Comparison of ENCODE assay signal across 8 cellular contexts in the genomic region with DNA sequence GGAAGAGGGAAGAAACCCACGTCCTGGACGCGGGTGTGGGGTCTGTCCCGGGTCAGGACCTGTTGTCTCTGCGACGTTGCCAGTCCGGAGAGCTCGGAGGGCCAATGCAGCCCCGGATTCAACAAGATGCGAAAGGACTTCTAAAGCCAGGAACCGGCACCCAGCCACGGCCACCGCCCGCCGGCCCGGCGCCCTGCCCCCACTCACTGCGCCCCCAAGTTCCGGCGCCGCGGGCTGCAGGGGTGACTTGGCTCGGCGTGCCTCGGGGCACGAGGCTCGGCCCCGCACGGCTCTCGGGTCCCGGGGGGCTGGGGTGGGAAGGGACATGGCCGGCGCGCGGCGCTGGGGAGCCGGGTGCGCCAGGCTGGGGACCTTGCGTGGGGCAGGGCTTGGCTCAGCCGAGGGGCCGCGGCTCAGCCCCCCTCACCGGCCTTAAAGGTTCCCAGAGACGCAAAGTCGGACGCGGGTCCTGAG. TPM values are rescaled to one million over a fixed set of nuclear protein-coding genes. Genes with fewer than 3 reads are reported as not detected.
DNase-seq lines count a peak whose midpoint lies in the region; ATAC-seq and TF ChIP-seq lines count a peak whose summit lies in the region.

No MANE protein-coding gene starts in this region.

- peaks cover 42% of the 10 kb centered on the region for H3K36me3 ChIP-seq in brain microvascular endothelial cell (replicated peaks)
- no peaks in the 10 kb centered on the region for H3K36me3 ChIP-seq in lower lobe of right lung
- peaks cover 13% of the 10 kb centered on the region for H3K36me3 ChIP-seq in upper lobe of right lung
- no peaks in the 10 kb centered on the region for H3K36me3 ChIP-seq in OCI-LY7 (ENCODE audit: insufficient read depth, low read length)

- intact Hi-C loops in Right ventricle myocardium inferior (cut with DNase I) (loop anchor here (5.0 kb wide), 1 partner anchor 41 kb away; no protein-coding TSS in a partner anchor), cardiac septum (cut with DNase I) (loop anchor here (5.0 kb wide), 1 partner anchor 69 kb away; no protein-coding TSS in a partner anchor), lower lobe of right lung (cut with DNase I) (no loop called here), upper lobe of right lung (cut with DNase I) (no loop called here), OCI-LY7 (cut with micrococcal nuclease; ENCODE audit: unreplicated experiment) (no loop called here)

- POLR2A ChIA-PET in OCI-LY7 (lab: Charles Lee) = no interaction called here

- no peaks in the 10 kb centered on the region for H3K9me2 ChIP-seq in OCI-LY7 (ENCODE audit: insufficient read depth, low read length)

- CTCF ChIA-PET in OCI-LY7 (lab: Charles Lee; ENCODE audit: unreplicated experiment) = interaction anchor here (0.6 kb wide), 1 partner anchor 235 kb away, joined by 3 read pairs; no protein-coding TSS in a partner anchor

- H3K27ac ChIP-seq in brain microvascular endothelial cell (peak overlapping the region; percentile 85), lower lobe of right lung (peak overlapping the region; percentile 86), upper lobe of right lung (peak overlapping the region; percentile 87), OCI-LY7 (ENCODE audit: low read depth, low read length, poor library complexity, severe bottlenecking) (no peak overlapping the region)

- peak overlapping the region; percentile 69 for H3K4me3 ChIP-seq in brain microvascular endothelial cell (ENCODE audit: low read depth, low read length)
- H3K4me3 ChIP-seq in lower lobe of right lung = peak overlapping the region; percentile 83
- H3K4me3 ChIP-seq in upper lobe of right lung = peak overlapping the region; percentile 80
- no peak overlapping the region for H3K4me3 ChIP-seq in OCI-LY7 (ENCODE audit: low read depth, low read length, poor library complexity, severe bottlenecking)

- H4K20me1 ChIP-seq in OCI-LY7 (ENCODE audit: insufficient read depth, low read length) = no peaks in the 10 kb centered on the region; the same call in 1 of the 2 replicates

- no peak overlapping the region for H3K4me2 ChIP-seq in OCI-LY7 (ENCODE audit: low read length)

- H3K4me1 ChIP-seq in lower lobe of right lung (peaks cover 44% of the 10 kb centered on the region), upper lobe of right lung (peaks cover 27% of the 10 kb centered on the region), OCI-LY7 (ENCODE audit: insufficient read depth, low read length, poor library complexity, severe bottlenecking) (peaks cover 10% of the 10 kb centered on the region)

- in situ Hi-C loops in brain microvascular endothelial cell (cut with HindIII; ENCODE audit: low pct_ligation_motif_present, low sequenced_read_pairs) = no loop called here

- peak; percentile 54 for ATAC-seq in Right ventricle myocardium inferior
- ATAC-seq in lower lobe of right lung = peak; percentile 39 to 44
- peak; percentile 27 for ATAC-seq in upper lobe of right lung

- no peak for DNase-seq in Right ventricle myocardium inferior (ENCODE audit: missing footprints)
- DNase-seq in cardiac septum (ENCODE audit: low spot score) = no peak
- no peak for DNase-seq in brain microvascular endothelial cell
- DNase-seq in lower lobe of right lung = no peak
- no peak for DNase-seq in upper lobe of right lung
- no peak for DNase-seq in OCI-LY7 (ENCODE audit: low spot score)
- no peak for DNase-seq in central memory CD4-positive, alpha-beta T cell
- DNase-seq in NCI-H1417 (lab: John Stamatoyannopoulos, UW) = no peak

- H2AFZ ChIP-seq in OCI-LY7 (ENCODE audit: low read length) = no peak overlapping the region

- H3K9me3 ChIP-seq in lower lobe of right lung (no peaks in the 10 kb centered on the region), upper lobe of right lung (no peaks in the 10 kb centered on the region), OCI-LY7 (ENCODE audit: low read length) (no peaks in the 10 kb centered on the region)

- TF ChIP-seq CTCF in brain microvascular endothelial cell (IDR thresholded peaks at IDR 0.05; ENCODE audit: low read depth, low read length, missing control alignments) (no peak), lower lobe of right lung (IDR thresholded peaks at IDR 0.05) (no peak), upper lobe of right lung (IDR thresholded peaks at IDR 0.05) (no peak), OCI-LY7 (conservative IDR thresholded peaks at IDR 0.05; ENCODE audit: low read length) (no peak)

- H3K27me3 ChIP-seq in brain microvascular endothelial cell (replicated peaks) = no peaks in the 10 kb centered on the region
- H3K27me3 ChIP-seq in lower lobe of right lung (ENCODE audit: low read depth) = peaks cover 16% of the 10 kb centered on the region
- no peaks in the 10 kb centered on the region for H3K27me3 ChIP-seq in upper lobe of right lung

- no peaks in the 10 kb centered on the region for H3K79me2 ChIP-seq in OCI-LY7 (ENCODE audit: insufficient read depth, low read depth, low read length)

- no TSS peak for BruUV-seq in OCI-LY7 (replicated peaks; lab: Mats Ljungman, UMichigan)

RNA-seq across cellular contexts. Expression of a gene that starts 51.8 kb away (rescaled TPM):
- total RNA-seq in Right ventricle myocardium inferior (18.7 TPM), cardiac septum (28.9 TPM), lower lobe of right lung (40.7 TPM), upper lobe of right lung (43.7 TPM), OCI-LY7 (2022) (22.1 TPM in 2 replicates)
- total RNA-seq in OCI-LY7 (2014; rRNA removed; shearing (Covaris generic)) = 8.2 and 8.5 TPM in 2 replicates

RNA-seq across cellular contexts. Expression of a gene that starts 53.9 kb away (rescaled TPM):
- total RNA-seq in Right ventricle myocardium inferior = 49.0 TPM
- 23.0 TPM for total RNA-seq in cardiac septum
- 14.2 TPM for total RNA-seq in lower lobe of right lung
- 19.0 TPM for total RNA-seq in upper lobe of right lung
- 1.1 and 1.4 TPM in 2 replicates for total RNA-seq in OCI-LY7 (2014; rRNA removed; shearing (Covaris generic))
- 4.1 and 5.4 TPM in 2 replicates for total RNA-seq in OCI-LY7 (2022)

Comparison
In these comparisons a context has a peak if more than half of its experiments do, and no peak if none do; other contexts are left out.
1. intact Hi-C loops: an anchor here in Right ventricle myocardium inferior (5.0 kb wide) and cardiac septum (5.0 kb wide); none called in lower lobe of right lung, upper lobe of right lung and OCI-LY7.